Comparison of ENCODE assay signal across 23 cellular contexts in genomic region chr11:120289426-120289825, GRCh38. TPM values are rescaled to one million over a fixed set of nuclear protein-coding genes. Genes with fewer than 3 reads are reported as not detected.
DNase-seq lines count a peak whose midpoint lies in the region; ATAC-seq, FAIRE-seq and TF ChIP-seq lines count a peak whose summit lies in the region.
"Had no signal": no experiment of that assay in that cellular context is flagged by ENCODE, and none has a peak within 500 bp of the region (broad histone marks: within the 10 kb centered on the region; RNA-seq: fewer than 3 reads in every experiment).

No MANE protein-coding gene starts in this region.

- DNase-seq in HL-60 (ENCODE audit: low read depth in 1 of 2, low spot score in 1 of 2) (peak; percentile 23 to 24), MV-4-11 (lab: John Stamatoyannopoulos, UW) (peak; percentile 70), endothelial cell of umbilical vein (ENCODE audit: low read depth, low spot score) (no peak), osteoblast (ENCODE audit: insufficient read length, low spot score, missing footprints) (no peak), NCI-H1048 (lab: John Stamatoyannopoulos, UW) (no peak), DMS153 (lab: John Stamatoyannopoulos, UW) (no peak)
- DNase-seq: Caco-2; CD4-positive, alpha-beta T cell; KG1; NCI-H1417 treated with DMSO at 0.1 percent for 48 hours; NCI-H1930; NCI-H2227 treated with DMSO at 0.1 percent for 48 hours; NCI-H510A treated with DMSO at 0.1 percent for 48 hours; NCI-H748 treated with DMSO at 0.1 percent for 48 hours; PC-9; RPMI8226; SHP77; T-helper 2 cell had no signal

- H4K20me1 ChIP-seq in OCI-LY3 (ENCODE audit: insufficient read depth, low read length) (no peaks in the 10 kb centered on the region), endothelial cell of umbilical vein (replicated peaks; ENCODE audit: control insufficient read depth, extremely low read depth, insufficient read depth, low read length) (no peaks in the 10 kb centered on the region), osteoblast (ENCODE audit: insufficient read depth, low read length) (no peaks in the 10 kb centered on the region)

- dilution Hi-C loops in endothelial cell of umbilical vein (cut with MboI; ENCODE audit: extremely low pct_ligation_motif_present, low sequenced_read_pairs): no loop called here

- H3K27ac ChIP-seq in HL-60 (replicated peaks) (no peak overlapping the region), OCI-LY3 (ENCODE audit: low read length) (no peak overlapping the region), endothelial cell of umbilical vein (ENCODE audit: insufficient read depth, low read depth, low read length) (no peak overlapping the region), osteoblast (ENCODE audit: low read depth, low read length) (no peak overlapping the region)
- H3K27ac ChIP-seq: PC-9 had no signal

- H2AFZ ChIP-seq in OCI-LY3 (ENCODE audit: low read depth, low read length) (peak overlapping the region; percentile 95), endothelial cell of umbilical vein (ENCODE audit: low read depth, low read length) (peak overlapping the region; percentile 14), osteoblast (ENCODE audit: low read length) (no peak overlapping the region)
- H2AFZ ChIP-seq: PC-9 had no signal

- H3K79me2 ChIP-seq in OCI-LY3 (ENCODE audit: low read length) (no peaks in the 10 kb centered on the region), endothelial cell of umbilical vein (ENCODE audit: control insufficient read depth, insufficient read depth, low read length) (no peaks in the 10 kb centered on the region), osteoblast (ENCODE audit: insufficient read depth, low read length) (no peaks in the 10 kb centered on the region)

- TF ChIP-seq CTCF in HL-60 (IDR thresholded peaks at IDR 0.05; ENCODE audit: insufficient read depth, low read length) (no peak), OCI-LY3 (IDR thresholded peaks at IDR 0.05; ENCODE audit: low read depth, low read length) (no peak), endothelial cell of umbilical vein (IDR thresholded peaks at IDR 0.05; ENCODE audit: extremely low read depth in 1 of 2, insufficient read depth in 1 of 2, low read depth in 1 of 2, low read length in 2 of 2) (no peak), osteoblast (IDR thresholded peaks at IDR 0.05; ENCODE audit: extremely low read depth, low read depth, low read length) (no peak)

- no peak for ATAC-seq in HG03196 (IDR thresholded peaks at IDR 0.05; ENCODE audit: unreplicated experiment)

- H3K4me2 ChIP-seq in OCI-LY3 (ENCODE audit: low read length): peak overlapping the region; percentile 39
- no peak overlapping the region for H3K4me2 ChIP-seq in endothelial cell of umbilical vein (ENCODE audit: insufficient read depth, low read length)
- no peak overlapping the region for H3K4me2 ChIP-seq in osteoblast (ENCODE audit: insufficient read depth, low read length)
- H3K4me2 ChIP-seq: PC-9 had no signal

- TF ChIP-seq POLR2A in endothelial cell of umbilical vein (IDR thresholded peaks at IDR 0.05; ENCODE audit: low read depth, low read length): no peak

- CTCF ChIA-PET in endothelial cell of umbilical vein (lab: Charles Lee): interaction anchor here (1.2 to 2.4 kb wide), 3 partner anchors 11 to 14 kb away, joined by 5 to 28 read pairs (median 5); no protein-coding TSS in a partner anchor

- H3K36me3 ChIP-seq in OCI-LY3 (replicated peaks; ENCODE audit: low read depth, low read length) (no peaks in the 10 kb centered on the region), endothelial cell of umbilical vein (ENCODE audit: control insufficient read depth in 2 of 2, extremely low read depth in 1 of 2, insufficient read depth in 2 of 2, low read length in 2 of 2) (no peaks in the 10 kb centered on the region), osteoblast (ENCODE audit: insufficient read depth, low read length) (no peaks in the 10 kb centered on the region)

- H3K27me3 ChIP-seq in HL-60 (ENCODE audit: insufficient read depth, poor library complexity, severe bottlenecking): peaks cover 14% of the 10 kb centered on the region
- H3K27me3 ChIP-seq in OCI-LY3 (ENCODE audit: low read depth, low read length): peaks cover 60% of the 10 kb centered on the region
- H3K27me3 ChIP-seq in endothelial cell of umbilical vein (ENCODE audit: control insufficient read depth in 2 of 2, insufficient read depth in 2 of 2, low read length in 2 of 2): peaks cover 13 to 22% of the 10 kb centered on the region in 2 experiments
- peaks cover 50% of the 10 kb centered on the region for H3K27me3 ChIP-seq in osteoblast (ENCODE audit: insufficient read depth, low read length)

- H3K4me3 ChIP-seq in HL-60 (replicated peaks; ENCODE audit: insufficient read depth, low read length) (no peak overlapping the region), OCI-LY3 (ENCODE audit: low read length) (no peak overlapping the region), endothelial cell of umbilical vein (replicated peaks in 1 of 3; ENCODE audit: insufficient read depth in 1 of 3, low read depth in 1 of 3, low read length in 3 of 3) (no peak overlapping the region), osteoblast (ENCODE audit: insufficient read depth, low read length) (no peak overlapping the region)
- H3K4me3 ChIP-seq: PC-9 had no signal

- intact Hi-C loops in endothelial cell of umbilical vein (cut with micrococcal nuclease): no loop called here

- H3K9me3 ChIP-seq in OCI-LY3 (ENCODE audit: insufficient read depth, low read length) (no peaks in the 10 kb centered on the region), endothelial cell of umbilical vein (replicated peaks; ENCODE audit: control insufficient read depth, insufficient read depth, low read length) (no peaks in the 10 kb centered on the region), osteoblast (ENCODE audit: low read depth, low read length) (no peaks in the 10 kb centered on the region)
- H3K9me3 ChIP-seq: Caco-2 had no signal

- no peak for FAIRE-seq in endothelial cell of umbilical vein (lab: Jason Lieb, UNC)
- FAIRE-seq: G401.6, GM18507 had no signal

- POLR2A ChIA-PET in endothelial cell of umbilical vein (lab: Charles Lee): no interaction called here

- H3K9ac ChIP-seq in OCI-LY3 (ENCODE audit: low read length) (no peak overlapping the region), endothelial cell of umbilical vein (replicated peaks; ENCODE audit: extremely low read depth, insufficient read depth, low read length) (no peak overlapping the region)

- H3K9me1 ChIP-seq in endothelial cell of umbilical vein (replicated peaks; ENCODE audit: control insufficient read depth, extremely low read depth, insufficient read depth, low read length): no peaks in the 10 kb centered on the region

- BruUV-seq in endothelial cell of umbilical vein (replicated peaks; lab: Mats Ljungman, UMichigan): no TSS peak

- peaks cover 5% of the 10 kb centered on the region; the same call in 1 of the 2 replicates for H3K4me1 ChIP-seq in OCI-LY3 (ENCODE audit: low read length)
- H3K4me1 ChIP-seq in endothelial cell of umbilical vein (ENCODE audit: control insufficient read depth, extremely low read depth, insufficient read depth, low read length): no peaks in the 10 kb centered on the region
- H3K4me1 ChIP-seq in osteoblast (ENCODE audit: insufficient read depth, low read length): no peaks in the 10 kb centered on the region
- H3K4me1 ChIP-seq: Caco-2 had no signal

TF ChIP-seq in endothelial cell of umbilical vein, 7 proteins besides CTCF, POLR2A, EP300 and RAD21 (continues in another document):
- TF ChIP-seq GATA2 (IDR thresholded peaks at IDR 0.05; ENCODE audit: insufficient read depth, insufficient read length, low read depth, low read length): no peak
- TF ChIP-seq POLR2AphosphoS5 (IDR thresholded peaks at IDR 0.05; ENCODE audit: insufficient read depth, low read depth, low read length): no peak
- no peak for TF ChIP-seq JUN (IDR thresholded peaks at IDR 0.05; ENCODE audit: borderline replicate concordance, insufficient read depth, insufficient read length, low read depth)
- TF ChIP-seq MYC (IDR thresholded peaks at IDR 0.05; ENCODE audit: low read depth, low read length): no peak
- no peak for TF ChIP-seq FOS (IDR thresholded peaks at IDR 0.05; ENCODE audit: borderline replicate concordance, insufficient read depth, low read length)
- no peak for TF ChIP-seq EZH2 (IDR thresholded peaks at IDR 0.05; ENCODE audit: borderline replicate concordance, low read depth, low read length, severe bottlenecking)

RNA-seq across cellular contexts. Expression of gene TLCD5, which starts 35.7 kb away (rescaled TPM):
- total RNA-seq in endothelial cell of umbilical vein (6.1 and 6.3 TPM in 2 replicates), osteoblast (11.5 and 11.9 TPM in 2 replicates)
- polyA plus RNA-seq in endothelial cell of umbilical vein: 8.3 and 9.7 TPM in 2 replicates
- 5.7 and 6.1 TPM in 2 replicates for polyA plus RNA-seq in endothelial cell of umbilical vein (2011; cell fraction: cytosol; rRNA removed)
- polyA plus RNA-seq in endothelial cell of umbilical vein (2011; cell fraction: nucleus; rRNA removed): 11.1 and 16.9 TPM in 2 replicates
- polyA plus RNA-seq in endothelial cell of umbilical vein (2012): 6.6 and 8.1 TPM in 2 replicates
- 9.5 and 15.5 TPM in 2 replicates for polyA minus RNA-seq in endothelial cell of umbilical vein
- 3.8 TPM for polyA minus RNA-seq in endothelial cell of umbilical vein (2011; cell fraction: cytosol; rRNA and poly(A)+ RNA removed)
- 5.4 and 10.4 TPM in 2 replicates for polyA minus RNA-seq in endothelial cell of umbilical vein (2011; cell fraction: nucleus; rRNA and poly(A)+ RNA removed)
- total RNA-seq: CD4-positive, alpha-beta T cell had no signal

RNA-seq across cellular contexts. Expression of gene ARHGEF12, which starts 46.8 kb away (rescaled TPM):
- total RNA-seq in endothelial cell of umbilical vein: 117 and 125 TPM in 2 replicates
- 14.9 and 20.9 TPM in 2 replicates for polyA plus RNA-seq in endothelial cell of umbilical vein
- 27.0 and 27.4 TPM in 2 replicates for polyA plus RNA-seq in endothelial cell of umbilical vein (2011; cell fraction: cytosol; rRNA removed)
- 58.1 and 68.0 TPM in 2 replicates for polyA plus RNA-seq in endothelial cell of umbilical vein (2011; cell fraction: nucleus; rRNA removed)
- polyA plus RNA-seq in endothelial cell of umbilical vein (2012): 57.0 and 70.0 TPM in 2 replicates
- polyA minus RNA-seq in endothelial cell of umbilical vein: 143 and 149 TPM in 2 replicates
- polyA minus RNA-seq in endothelial cell of umbilical vein (2011; cell fraction: cytosol; rRNA and poly(A)+ RNA removed): 36.9 TPM
- 185 and 261 TPM in 2 replicates for polyA minus RNA-seq in endothelial cell of umbilical vein (2011; cell fraction: nucleus; rRNA and poly(A)+ RNA removed)
- 118 and 134 TPM in 2 replicates for total RNA-seq in osteoblast

RNA-seq across cellular contexts. Expression of gene POU2F3, which starts 49.5 kb away (rescaled TPM):
- not detected in 2 replicates for total RNA-seq in endothelial cell of umbilical vein
- polyA plus RNA-seq in endothelial cell of umbilical vein: 0.06 and 0.08 TPM in 2 replicates
- polyA plus RNA-seq in endothelial cell of umbilical vein (2011; cell fraction: cytosol; rRNA removed): 0.03 TPM in 1 of 2 replicates, not detected in the other
- polyA plus RNA-seq in endothelial cell of umbilical vein (2011; cell fraction: nucleus; rRNA removed): not detected in 2 replicates
- polyA plus RNA-seq in endothelial cell of umbilical vein (2012): not detected in 2 replicates
- 0.17 TPM in 1 of 2 replicates, not detected in the other for polyA minus RNA-seq in endothelial cell of umbilical vein
- polyA minus RNA-seq in endothelial cell of umbilical vein (2011; cell fraction: cytosol; rRNA and poly(A)+ RNA removed): not detected
- not detected in 2 replicates for polyA minus RNA-seq in endothelial cell of umbilical vein (2011; cell fraction: nucleus; rRNA and poly(A)+ RNA removed)
- under 0.01 TPM in 1 of 2 replicates, not detected in the other for total RNA-seq in osteoblast
- total RNA-seq: Caco-2; CD4-positive, alpha-beta T cell; Daoy had no signal

Comparison
In these comparisons a context has a peak if more than half of its experiments do, and no peak if none do; other contexts are left out.
1. DNase-seq: peak in HL-60 (2 of 2) and MV-4-11 (single experiment); none in endothelial cell of umbilical vein (single experiment), osteoblast (single experiment), NCI-H1048 (single experiment) and DMS153 (single experiment).